In the genomic region with DNA sequence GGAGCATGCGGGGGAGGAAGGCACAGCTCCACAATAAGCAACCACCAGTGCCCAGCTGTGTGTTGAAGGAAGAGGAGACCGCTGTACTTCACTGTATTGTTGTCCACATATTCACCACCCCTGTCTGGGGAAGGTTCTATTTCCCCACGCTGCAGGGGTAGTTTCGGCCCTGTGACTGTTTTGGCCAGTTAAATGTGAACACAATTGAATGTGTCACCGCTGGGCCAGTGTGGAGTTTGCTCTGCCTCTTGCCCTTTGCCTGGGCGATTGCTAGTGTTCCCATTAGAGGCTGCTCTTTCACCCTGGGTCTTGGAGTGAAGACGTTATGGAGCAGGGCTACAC, we compare ENCODE assay signal across 12 cellular contexts. TPM values are rescaled to one million over a fixed set of nuclear protein-coding genes. Genes with fewer than 3 reads are reported as not detected.
DNase-seq lines count a peak whose midpoint lies in the region; ATAC-seq, FAIRE-seq and TF ChIP-seq lines count a peak whose summit lies in the region.
"Had no signal": no experiment of that assay in that cellular context is flagged by ENCODE, and none has a peak within 500 bp of the region (broad histone marks: within the 10 kb centered on the region; RNA-seq: fewer than 3 reads in every experiment).

No MANE protein-coding gene starts in this region.

- no peak overlapping the region for H3K4me3 Mint-ChIP-seq in Caco-2 (ENCODE audit: unreplicated experiment)
- H3K4me3 Mint-ChIP-seq: activated naive CD4-positive, alpha-beta T cell treated with anti-CD3 and anti-CD28 coated beads, Interleukin-2, amount 50 U/mL, for 24 hours; stimulated activated naive CD8-positive, alpha-beta T cell treated with anti-CD3 and anti-CD28 coated beads, Interleukin-15, amount 100 ng/mL, for 72 hours had no signal

- H3K9me3 Mint-ChIP-seq in Caco-2 (ENCODE audit: unreplicated experiment) = no peaks in the 10 kb centered on the region
- H3K9me3 Mint-ChIP-seq: activated naive CD4-positive, alpha-beta T cell treated with anti-CD3 and anti-CD28 coated beads, Interleukin-2, amount 50 U/mL, for 24 hours; stimulated activated naive CD8-positive, alpha-beta T cell treated with anti-CD3 and anti-CD28 coated beads, Interleukin-15, amount 100 ng/mL, for 72 hours had no signal

- peaks cover 6% of the 10 kb centered on the region for H3K4me1 Mint-ChIP-seq in Caco-2 (ENCODE audit: low read depth, unreplicated experiment)

- CTCF ChIA-PET in Caco-2 (lab: Charles Lee) = no interaction called here

- TF ChIP-seq CTCF in NB4 (IDR thresholded peaks at IDR 0.05; ENCODE audit: low read depth, low read length) (no peak), Caco-2 (IDR thresholded peaks at IDR 0.05; ENCODE audit: insufficient read depth in 1 of 2, low read depth in 1 of 2, low read length in 1 of 2, severe bottlenecking in 1 of 2, unreplicated experiment in 1 of 2) (no peak)

- peaks cover 4% of the 10 kb centered on the region for H3K36me3 Mint-ChIP-seq in Caco-2 (ENCODE audit: insufficient read depth, unreplicated experiment)

- no peaks in the 10 kb centered on the region for H3K27me3 Mint-ChIP-seq in Caco-2 (ENCODE audit: insufficient read depth, unreplicated experiment)
- H3K27me3 Mint-ChIP-seq: activated naive CD4-positive, alpha-beta T cell treated with anti-CD3 and anti-CD28 coated beads, Interleukin-2, amount 50 U/mL, for 24 hours; stimulated activated naive CD8-positive, alpha-beta T cell treated with anti-CD3 and anti-CD28 coated beads, Interleukin-15, amount 100 ng/mL, for 72 hours had no signal

- ATAC-seq in GM19452 (IDR thresholded peaks at IDR 0.05; ENCODE audit: unreplicated experiment) = no peak
- ATAC-seq: stimulated activated naive CD8-positive, alpha-beta T cell treated with anti-CD3 and anti-CD28 coated beads, Interleukin-15, amount 100 ng/mL, for 72 hours had no signal

- no peak overlapping the region for H3K4me3 ChIP-seq in NB4 (ENCODE audit: low read depth, low read length)
- no peak overlapping the region for H3K4me3 ChIP-seq in Caco-2 (ENCODE audit: low read depth, low read length)

- peak overlapping the region; percentile 82 for H3K27ac ChIP-seq in layer of hippocampus (ENCODE audit: low read depth, low read length)
- H3K27ac ChIP-seq in temporal lobe (ENCODE audit: low read depth, low read length) = peak overlapping the region; percentile 83

- no TSS peak for BruUV-seq in Caco-2 (replicated peaks; lab: Mats Ljungman, UMichigan)

- H3K4me1 ChIP-seq in Caco-2 = peaks cover 4% of the 10 kb centered on the region; the same call in 1 of the 2 replicates

- H3K27me3 ChIP-seq in layer of hippocampus (ENCODE audit: control insufficient read depth, insufficient read depth, low read length) (no peaks in the 10 kb centered on the region), Caco-2 (replicated peaks; ENCODE audit: control insufficient read depth, insufficient read depth, low read length) (no peaks in the 10 kb centered on the region)

- no peak for FAIRE-seq in GM19239 (lab: Jason Lieb, UNC)

- DNase-seq in NB4 (ENCODE audit: low read depth) = peak; percentile 89
- DNase-seq in dermis microvascular lymphatic vessel endothelial cell (ENCODE audit: low read depth in 2 of 2) = peak; percentile 29 to 69
- DNase-seq in stimulated activated CD4-positive, alpha-beta T cell treated with anti-CD3 and anti-CD28 coated beads, Interleukin-12 subunit alpha, Interleukin-12 subunit beta, amount 100 ng/mL, for 4 hours = no peak
- no peak for DNase-seq in GM19239 (ENCODE audit: insufficient read length, low spot score)
- DNase-seq in Caco-2 = no peak
- DNase-seq: activated CD4-positive, alpha-beta T cell treated with anti-CD3 and anti-CD28 coated beads for 1 hour; NCI-H1092 treated with DMSO at 0.1 percent for 48 hours; stimulated activated naive CD8-positive, alpha-beta T cell treated with anti-CD3 and anti-CD28 coated beads, Interleukin-15, amount 100 ng/mL, for 72 hours had no signal

- POLR2A ChIA-PET in Caco-2 (lab: Charles Lee) = no interaction called here

- intact Hi-C loops in Caco-2 (cut with micrococcal nuclease; ENCODE audit: unreplicated experiment) = no loop called here

- H3K9me3 ChIP-seq in Caco-2 = no peaks in the 10 kb centered on the region

- H3K36me3 ChIP-seq in Caco-2 (ENCODE audit: control insufficient read depth, insufficient read depth, low read length) = no peaks in the 10 kb centered on the region

- TF ChIP-seq POLR2A in NB4 (IDR thresholded peaks at IDR 0.05; ENCODE audit: extremely low read depth, insufficient read length) = no peak

- no peak overlapping the region for H3K27ac Mint-ChIP-seq in Caco-2 (ENCODE audit: unreplicated experiment)
- H3K27ac Mint-ChIP-seq: activated naive CD4-positive, alpha-beta T cell treated with anti-CD3 and anti-CD28 coated beads, Interleukin-2, amount 50 U/mL, for 24 hours; stimulated activated naive CD8-positive, alpha-beta T cell treated with anti-CD3 and anti-CD28 coated beads, Interleukin-15, amount 100 ng/mL, for 72 hours had no signal

RNA-seq across cellular contexts. Expression of a gene that starts 32.6 kb away (rescaled TPM):
- total RNA-seq in dermis microvascular lymphatic vessel endothelial cell = 16.4 and 20.7 TPM in 2 replicates
- 33.2 TPM for total RNA-seq in temporal lobe
- total RNA-seq in Caco-2 (2022) = 40.2 and 40.3 TPM in 2 replicates

Comparison
In these comparisons a context has a peak if more than half of its experiments do, and no peak if none do; other contexts are left out.
1. DNase-seq: peak in NB4 (single experiment) and dermis microvascular lymphatic vessel endothelial cell (2 of 2); none in stimulated activated CD4-positive, alpha-beta T cell treated with anti-CD3 and anti-CD28 coated beads, Interleukin-12 subunit alpha, Interleukin-12 subunit beta, amount 100 ng/mL, for 4 hours (single experiment), GM19239 (single experiment) and Caco-2 (0 of 2).